9 cellular contexts compared by ENCODE assay signal in the genomic region with DNA sequence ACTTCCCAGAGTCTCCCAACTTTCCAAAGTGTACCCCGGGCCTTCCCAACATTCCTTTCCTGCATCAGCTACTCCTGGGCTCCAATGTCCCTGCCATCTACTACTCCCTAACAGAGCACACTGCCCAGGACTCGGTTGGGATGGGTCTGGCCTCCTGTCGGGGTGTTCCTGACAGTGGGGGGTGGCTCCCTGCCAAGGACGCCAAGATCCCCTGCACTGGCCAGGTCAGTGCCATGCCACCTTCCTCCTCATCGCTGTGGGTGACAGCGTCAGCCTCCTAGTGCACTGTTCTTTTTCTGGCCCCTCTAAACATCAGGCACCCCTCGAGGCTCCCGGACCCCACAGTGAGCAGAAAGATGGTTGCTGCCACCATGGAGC. TPM values are rescaled to one million over a fixed set of nuclear protein-coding genes. Genes with fewer than 3 reads are reported as not detected.
DNase-seq lines count a peak whose midpoint lies in the region; ATAC-seq, FAIRE-seq and TF ChIP-seq lines count a peak whose summit lies in the region.
"Had no signal": no experiment of that assay in that cellular context is flagged by ENCODE, and none has a peak within 500 bp of the region (broad histone marks: within the 10 kb centered on the region; RNA-seq: fewer than 3 reads in every experiment).

No MANE protein-coding gene starts in this region.

- H3K9me1 ChIP-seq in endothelial cell of umbilical vein (replicated peaks; ENCODE audit: control insufficient read depth, extremely low read depth, insufficient read depth, low read length) = no peaks in the 10 kb centered on the region

- no peak for TF ChIP-seq EP300 in tibial nerve (IDR thresholded peaks at IDR 0.05)

- H3K4me2 ChIP-seq in endothelial cell of umbilical vein (ENCODE audit: insufficient read depth, low read length) = peak overlapping the region; percentile 5

- peaks cover 40 to 75% (median 68%) of the 10 kb centered on the region in 4 donors for H3K4me1 Mint-ChIP-seq in naive thymus-derived CD8-positive, alpha-beta T cell

- intact Hi-C loops in endothelial cell of umbilical vein (cut with micrococcal nuclease) = no loop called here

- H3K4me3 Mint-ChIP-seq in naive thymus-derived CD8-positive, alpha-beta T cell = peak overlapping the region in 8 of 10 donors; percentile 8 to 71 (median 62)
- H3K4me3 Mint-ChIP-seq: activated CD4-positive, alpha-beta T cell treated with anti-CD3 and anti-CD28 coated beads for 36 hours had no signal

- peak in 1 of 2 donors; percentile 29 for ATAC-seq in naive thymus-derived CD8-positive, alpha-beta T cell

- no peak for DNase-seq in SJSA1 (ENCODE audit: low read depth in 1 of 2, low spot score in 2 of 2)
- no peak for DNase-seq in endothelial cell of umbilical vein (ENCODE audit: low read depth, low spot score)
- no peak for DNase-seq in naive thymus-derived CD8-positive, alpha-beta T cell
- DNase-seq in tibial nerve (ENCODE audit: low spot score in 2 of 2) = no peak
- DNase-seq in SW 1271 (lab: John Stamatoyannopoulos, UW) = no peak
- DNase-seq in activated CD4-positive, alpha-beta T cell treated with anti-CD3 and anti-CD28 coated beads, Interleukin-2, amount 50 U/mL, for 48 hours = no peak
- DNase-seq in superior temporal gyrus (ENCODE audit: extremely low spot score) = no peak
- DNase-seq: activated CD4-positive, alpha-beta T cell treated with anti-CD3 and anti-CD28 coated beads for 36 hours; OCI-M1 had no signal

- H3K9me3 ChIP-seq in SJSA1 (replicated peaks) = no peaks in the 10 kb centered on the region
- H3K9me3 ChIP-seq in endothelial cell of umbilical vein (replicated peaks; ENCODE audit: control insufficient read depth, insufficient read depth, low read length) = no peaks in the 10 kb centered on the region
- H3K9me3 ChIP-seq in tibial nerve = no peaks in the 10 kb centered on the region

- no peaks in the 10 kb centered on the region for H3K27me3 Mint-ChIP-seq in naive thymus-derived CD8-positive, alpha-beta T cell
- H3K27me3 Mint-ChIP-seq: activated CD4-positive, alpha-beta T cell treated with anti-CD3 and anti-CD28 coated beads for 36 hours had no signal

- TF ChIP-seq POLR2A in endothelial cell of umbilical vein (IDR thresholded peaks at IDR 0.05; ENCODE audit: low read depth, low read length) = no peak
- no peak for TF ChIP-seq POLR2A in tibial nerve (IDR thresholded peaks at IDR 0.05)

- no peaks in the 10 kb centered on the region for H3K9me3 Mint-ChIP-seq in naive thymus-derived CD8-positive, alpha-beta T cell

- 37 to 38% methylated on average over 8 of the region's 8 CpGs for WGBS in tibial nerve, 2 donors

- H3K27me3 ChIP-seq in SJSA1 (replicated peaks) (no peaks in the 10 kb centered on the region), endothelial cell of umbilical vein (ENCODE audit: control insufficient read depth in 2 of 2, insufficient read depth in 2 of 2, low read length in 2 of 2) (no peaks in the 10 kb centered on the region), tibial nerve (no peaks in the 10 kb centered on the region)

- CTCF ChIA-PET in endothelial cell of umbilical vein (lab: Charles Lee) = interaction anchor here (0.6 to 1.7 kb wide), 4 partner anchors 11 to 23 kb away, joined by 3 to 7 read pairs (median 4); no protein-coding TSS in a partner anchor

- H3K4me1 ChIP-seq in SJSA1 (replicated peaks) = peaks cover 25% of the 10 kb centered on the region
- H3K4me1 ChIP-seq in endothelial cell of umbilical vein (ENCODE audit: control insufficient read depth, extremely low read depth, insufficient read depth, low read length) = peaks cover 23% of the 10 kb centered on the region
- peaks cover 0 to 78% (median 30%) of the 10 kb centered on the region in 4 donors for H3K4me1 ChIP-seq in tibial nerve

- H3K36me3 Mint-ChIP-seq in naive thymus-derived CD8-positive, alpha-beta T cell = peaks cover 0 to 7% (median 3%) of the 10 kb centered on the region in 3 donors

- no peak for TF ChIP-seq CTCF in endothelial cell of umbilical vein (IDR thresholded peaks at IDR 0.05; ENCODE audit: extremely low read depth in 1 of 2, insufficient read depth in 1 of 2, low read depth in 1 of 2, low read length in 2 of 2)
- TF ChIP-seq CTCF in tibial nerve (IDR thresholded peaks at IDR 0.05) = no peak

- H2AFZ ChIP-seq in endothelial cell of umbilical vein (ENCODE audit: low read depth, low read length) = no peak overlapping the region

- H3K27ac ChIP-seq in SJSA1 = peak overlapping the region; percentile 18
- peak overlapping the region; percentile 66 for H3K27ac ChIP-seq in endothelial cell of umbilical vein (ENCODE audit: insufficient read depth, low read depth, low read length)
- H3K27ac ChIP-seq in tibial nerve = peak overlapping the region in 3 of 4 donors; percentile 40 to 83 (median 71)

- dilution Hi-C loops in endothelial cell of umbilical vein (cut with MboI; ENCODE audit: extremely low pct_ligation_motif_present, low sequenced_read_pairs) = no loop called here

- BruUV-seq in endothelial cell of umbilical vein (replicated peaks; lab: Mats Ljungman, UMichigan) = no TSS peak

- peak overlapping the region; percentile 46 for H3K9ac ChIP-seq in endothelial cell of umbilical vein (replicated peaks; ENCODE audit: extremely low read depth, insufficient read depth, low read length)

- H3K27ac Mint-ChIP-seq in naive thymus-derived CD8-positive, alpha-beta T cell = peak overlapping the region in 8 of 10 donors; percentile 4 to 80 (median 60)
- H3K27ac Mint-ChIP-seq: activated CD4-positive, alpha-beta T cell treated with anti-CD3 and anti-CD28 coated beads for 36 hours had no signal

- peaks cover 49% of the 10 kb centered on the region for H3K79me2 ChIP-seq in endothelial cell of umbilical vein (ENCODE audit: control insufficient read depth, insufficient read depth, low read length)

- POLR2A ChIA-PET in endothelial cell of umbilical vein (lab: Charles Lee) = no interaction called here
- POLR2A ChIA-PET in naive thymus-derived CD8-positive, alpha-beta T cell (lab: Charles Lee) = no interaction called here

- peaks cover 2% of the 10 kb centered on the region for H3K36me3 ChIP-seq in SJSA1
- H3K36me3 ChIP-seq in endothelial cell of umbilical vein (ENCODE audit: control insufficient read depth in 2 of 2, extremely low read depth in 1 of 2, insufficient read depth in 2 of 2, low read length in 2 of 2) = no peaks in the 10 kb centered on the region
- no peaks in the 10 kb centered on the region for H3K36me3 ChIP-seq in tibial nerve

- H3K4me3 ChIP-seq in SJSA1 = no peak overlapping the region
- no peak overlapping the region for H3K4me3 ChIP-seq in endothelial cell of umbilical vein (replicated peaks in 1 of 3; ENCODE audit: insufficient read depth in 1 of 3, low read depth in 1 of 3, low read length in 3 of 3)
- no peak overlapping the region for H3K4me3 ChIP-seq in tibial nerve

- H4K20me1 ChIP-seq in endothelial cell of umbilical vein (replicated peaks; ENCODE audit: control insufficient read depth, extremely low read depth, insufficient read depth, low read length) = no peaks in the 10 kb centered on the region

- no peak for FAIRE-seq in endothelial cell of umbilical vein (lab: Jason Lieb, UNC)

TF ChIP-seq in endothelial cell of umbilical vein, 7 proteins besides CTCF, POLR2A, EP300 and RAD21 (continues in another document):
- no peak for TF ChIP-seq JUN (IDR thresholded peaks at IDR 0.05; ENCODE audit: borderline replicate concordance, insufficient read depth, insufficient read length, low read depth)
- TF ChIP-seq GATA2 (IDR thresholded peaks at IDR 0.05; ENCODE audit: insufficient read depth, insufficient read length, low read depth, low read length) = no peak
- no peak for TF ChIP-seq EZH2 (IDR thresholded peaks at IDR 0.05; ENCODE audit: borderline replicate concordance, low read depth, low read length, severe bottlenecking)

RNA-seq across cellular contexts. Expression of gene EPS15L1, which starts 13.8 kb away (rescaled TPM):
- 6.8 and 8.2 TPM in 2 replicates for total RNA-seq in SJSA1 (2014; rRNA removed; shearing (Covaris generic))
- total RNA-seq in endothelial cell of umbilical vein (31.2 and 38.8 TPM in 2 replicates), tibial nerve (10 to 100 TPM; 29.1 to 41.5 (median 33.3) TPM)
- 14.5 and 16.5 TPM in 2 replicates for polyA plus RNA-seq in endothelial cell of umbilical vein
- 13.2 and 14.2 TPM in 2 replicates for polyA plus RNA-seq in endothelial cell of umbilical vein (2011; cell fraction: cytosol; rRNA removed)
- 29.6 and 31.8 TPM in 2 replicates for polyA plus RNA-seq in endothelial cell of umbilical vein (2011; cell fraction: nucleus; rRNA removed)
- 28.2 and 29.0 TPM in 2 replicates for polyA plus RNA-seq in endothelial cell of umbilical vein (2012)
- 19.2 and 21.6 TPM in 2 replicates for polyA minus RNA-seq in endothelial cell of umbilical vein
- polyA minus RNA-seq in endothelial cell of umbilical vein (2011; cell fraction: cytosol; rRNA and poly(A)+ RNA removed) = 12.3 TPM
- 36.1 TPM in 2 replicates for polyA minus RNA-seq in endothelial cell of umbilical vein (2011; cell fraction: nucleus; rRNA and poly(A)+ RNA removed)
- total RNA-seq in naive thymus-derived CD8-positive, alpha-beta T cell = 10 to 100 TPM; 47.0 to 47.9 TPM
- polyA plus RNA-seq in naive thymus-derived CD8-positive, alpha-beta T cell = 1 to 10 TPM; 6.8 to 9.6 (median 8.5) TPM

RNA-seq across cellular contexts. Expression of gene CALR3, which starts 38.0 kb away (rescaled TPM):
- not detected in 2 replicates for total RNA-seq in SJSA1 (2014; rRNA removed; shearing (Covaris generic))
- total RNA-seq in endothelial cell of umbilical vein = not detected in 2 replicates
- not detected in 2 replicates for polyA plus RNA-seq in endothelial cell of umbilical vein
- polyA plus RNA-seq in endothelial cell of umbilical vein (2011; cell fraction: cytosol; rRNA removed) = not detected in 2 replicates
- polyA plus RNA-seq in endothelial cell of umbilical vein (2011; cell fraction: nucleus; rRNA removed) = not detected in 2 replicates
- not detected in 2 replicates for polyA plus RNA-seq in endothelial cell of umbilical vein (2012)
- polyA minus RNA-seq in endothelial cell of umbilical vein = not detected in 2 replicates
- not detected for polyA minus RNA-seq in endothelial cell of umbilical vein (2011; cell fraction: cytosol; rRNA and poly(A)+ RNA removed)
- polyA minus RNA-seq in endothelial cell of umbilical vein (2011; cell fraction: nucleus; rRNA and poly(A)+ RNA removed) = not detected in 2 replicates
- total RNA-seq in naive thymus-derived CD8-positive, alpha-beta T cell = not detected
- polyA plus RNA-seq in naive thymus-derived CD8-positive, alpha-beta T cell = not detected
- total RNA-seq in tibial nerve = not detected
- total RNA-seq: activated CD4-positive, alpha-beta T cell treated with anti-CD3 and anti-CD28 coated beads for 36 hours had no signal

RNA-seq across cellular contexts. Expression of gene C19orf44, which starts 38.3 kb away (rescaled TPM):
- 1.2 and 3.0 TPM in 2 replicates for total RNA-seq in SJSA1 (2014; rRNA removed; shearing (Covaris generic))
- 4.3 and 4.8 TPM in 2 replicates for total RNA-seq in endothelial cell of umbilical vein
- polyA plus RNA-seq in endothelial cell of umbilical vein = 2.8 and 3.5 TPM in 2 replicates
- polyA plus RNA-seq in endothelial cell of umbilical vein (2011; cell fraction: cytosol; rRNA removed) = 3.2 and 3.5 TPM in 2 replicates
- polyA plus RNA-seq in endothelial cell of umbilical vein (2011; cell fraction: nucleus; rRNA removed) = 7.7 and 8.4 TPM in 2 replicates
- polyA plus RNA-seq in endothelial cell of umbilical vein (2012) = 2.6 and 4.2 TPM in 2 replicates
- polyA minus RNA-seq in endothelial cell of umbilical vein = 1.4 TPM in 2 replicates
- 5.8 TPM for polyA minus RNA-seq in endothelial cell of umbilical vein (2011; cell fraction: cytosol; rRNA and poly(A)+ RNA removed)
- polyA minus RNA-seq in endothelial cell of umbilical vein (2011; cell fraction: nucleus; rRNA and poly(A)+ RNA removed) = 2.3 and 2.6 TPM in 2 replicates
- total RNA-seq in naive thymus-derived CD8-positive, alpha-beta T cell = 1 to 10 TPM; 4.1 to 4.4 TPM
- 1 to 10 TPM in 1 of 3 donors, under 1 TPM in 1, not detected in 1; 0.23 to 2.0 TPM for polyA plus RNA-seq in naive thymus-derived CD8-positive, alpha-beta T cell
- total RNA-seq in tibial nerve = 10 to 100 TPM; 13.4 to 19.0 (median 15.8) TPM

Comparison
In these comparisons a context has a peak if more than half of its experiments do, and no peak if none do; other contexts are left out.
1. H3K27ac ChIP-seq: peak in every context shown above with its lines; median percentile 71 in tibial nerve; 66 in endothelial cell of umbilical vein; 18 in SJSA1.